ENCODE assay signal across 27 cellular contexts in genomic region chr1:58607391-58607790, GRCh38. TPM values are rescaled to one million over a fixed set of nuclear protein-coding genes. Genes with fewer than 3 reads are reported as not detected.
"Had no signal": no experiment of that assay in that cellular context is flagged by ENCODE, and none has a peak within 500 bp of the region (broad histone marks: within the 10 kb centered on the region; RNA-seq: fewer than 3 reads in every experiment).

No MANE protein-coding gene starts in this region.

- H3K27me3 ChIP-seq: breast epithelium, gastroesophageal sphincter, hepatocyte had no signal

- H3K4me3 ChIP-seq: breast epithelium, coronary artery, dorsolateral prefrontal cortex, gastroesophageal sphincter, heart right ventricle, hepatocyte had no signal

- DNase-seq: activated CD4-positive, alpha-beta memory T cell treated with anti-CD3 and anti-CD28 coated beads, Interleukin-2, amount 10 ng/mL, durations not matched to agents 7 days and 5 days; activated CD4-positive, alpha-beta T cell treated with anti-CD3 and anti-CD28 coated beads for 1 hour; activated CD4-positive, alpha-beta T cell treated with anti-CD3 and anti-CD28 coated beads for 4 hours; activated CD4-positive, alpha-beta T cell treated with anti-CD3 and anti-CD28 coated beads, Interleukin-2, amount 10 ng/mL, durations not matched to agents 7 days and 5 days; activated CD4-positive, alpha-beta T cell treated with anti-CD3 and anti-CD28 coated beads, Interleukin-2, amount 50 U/mL, for 4 hours; activated CD4-positive, CD25-positive, alpha-beta regulatory T cell; activated CD8-positive, alpha-beta memory T cell treated with anti-CD3 and anti-CD28 coated beads, Interleukin-2, amount 50 U/mL, for 48 hours; activated effector memory CD4-positive, alpha-beta T cell treated with Interleukin-2 at 50 U/mL for 16 hours; activated gamma-delta T cell treated with Interleukin-2 at 50 U/mL for 16 hours; activated naive CD4-positive, alpha-beta T cell treated with anti-CD3 and anti-CD28 coated beads, Interleukin-2, amount 50 U/mL, for 16 hours; activated naive CD4-positive, alpha-beta T cell treated with Interleukin-2 at 50 U/mL for 16 hours; activated T-cell treated with anti-CD3 and anti-CD28 coated beads for 4 hours; activated T-cell treated with anti-CD3 and anti-CD28 coated beads, Interleukin-2, amount 50 U/mL, for 24 hours; amygdala; aorta; dorsolateral prefrontal cortex; effector memory CD4-positive, alpha-beta T cell; endodermal cell; foreskin melanocyte; heart right ventricle; T-helper 1 cell; T-helper 17 cell; T1000 had no signal

- H3K36me3 ChIP-seq: breast epithelium, gastroesophageal sphincter, heart right ventricle had no signal

RNA-seq across cellular contexts. Expression of gene TACSTD2, which starts 30.3 kb away (rescaled TPM):
- total RNA-seq: activated CD4-positive, alpha-beta memory T cell treated with anti-CD3 and anti-CD28 coated beads, Interleukin-2, amount 10 ng/mL, durations not matched to agents 7 days and 5 days; activated CD4-positive, alpha-beta T cell treated with anti-CD3 and anti-CD28 coated beads, Interleukin-2, amount 10 ng/mL, durations not matched to agents 7 days and 5 days had no signal
